In genomic region chr5:54883374-54884194, GRCh38 we compare ENCODE assay signal across 9 cellular contexts.
A peak's percentile ranks its signal among the peaks of the same experiment; 100 is the strongest.
DNase-seq lines count a peak whose midpoint lies in the region; ATAC-seq, FAIRE-seq and TF ChIP-seq lines count a peak whose summit lies in the region.
"Had no signal": no experiment of that assay in that cellular context is flagged by ENCODE, and none has a peak within 500 bp of the region (broad histone marks: within the 10 kb centered on the region; RNA-seq: fewer than 3 reads in every experiment).

No MANE protein-coding gene starts in this region.

- no peak for FAIRE-seq in HepG2 (lab: Jason Lieb, UNC)

- peak overlapping the region; percentile 79 for H3K4me3 Mint-ChIP-seq in chondrocyte (ENCODE audit: unreplicated experiment)

- POLR2A ChIA-PET in HepG2 (lab: Yijun Ruan, JAX) (no interaction called here), OCI-LY7 (lab: Charles Lee) (no interaction called here)

- H4K20me1 ChIP-seq in HepG2 (ENCODE audit: insufficient read depth, low read length) (no peaks in the 10 kb centered on the region), OCI-LY7 (ENCODE audit: insufficient read depth, low read length) (no peaks in the 10 kb centered on the region)

- H3K27ac ChIP-seq in HepG2 (ENCODE audit: extremely low read length, insufficient read depth, low read length): no peak overlapping the region
- H3K27ac ChIP-seq in stomach smooth muscle (ENCODE audit: low read length): no peak overlapping the region
- no peak overlapping the region for H3K27ac ChIP-seq in OCI-LY7 (ENCODE audit: low read depth, low read length, poor library complexity, severe bottlenecking)

- no peak overlapping the region; a peak in 1 of 6 replicates for H3K4me3 ChIP-seq in HepG2 (replicated peaks in 1 of 3; ENCODE audit: insufficient read depth in 1 of 3, low read depth in 2 of 3, low read length in 3 of 3)
- H3K4me3 ChIP-seq in stomach smooth muscle (ENCODE audit: low read length in 2 of 2): peak overlapping the region; percentile 53 to 75
- H3K4me3 ChIP-seq in OCI-LY7 (ENCODE audit: low read depth, low read length, poor library complexity, severe bottlenecking): no peak overlapping the region

- H3K4me1 Mint-ChIP-seq in chondrocyte (ENCODE audit: low read depth): peaks cover 23% of the 10 kb centered on the region

- CTCF ChIA-PET in HepG2 (lab: Yijun Ruan, JAX; ENCODE audit: low intra/inter-chr PET ratio, low total read pairs): no interaction called here
- CTCF ChIA-PET in OCI-LY7 (lab: Charles Lee; ENCODE audit: unreplicated experiment): no interaction called here

- H3K9me2 ChIP-seq in OCI-LY7 (ENCODE audit: insufficient read depth, low read length): no peaks in the 10 kb centered on the region

- peak overlapping the region; percentile 34 for H3K27ac Mint-ChIP-seq in chondrocyte (ENCODE audit: unreplicated experiment)

- no peaks in the 10 kb centered on the region for H3K36me3 Mint-ChIP-seq in chondrocyte (ENCODE audit: low read depth)

- peak; percentile 46; the same call in 2 of the 3 replicates for ATAC-seq in HepG2
- no peak for ATAC-seq in HG03108 (IDR thresholded peaks at IDR 0.05; ENCODE audit: unreplicated experiment)
- ATAC-seq in HG03457 (IDR thresholded peaks at IDR 0.05; ENCODE audit: unreplicated experiment): no peak

- no peak overlapping the region for H3K9ac ChIP-seq in HepG2 (ENCODE audit: insufficient read depth, low read depth, low read length)
- H3K9ac ChIP-seq in stomach smooth muscle (ENCODE audit: low read length in 2 of 2): peak overlapping the region; percentile 46 to 69

- WGBS in HepG2 (ENCODE audit: low lambda C conversion rate): 40% methylated on average over 39 of the region's 75 CpGs

- H3K4me1 ChIP-seq in HepG2 (ENCODE audit: insufficient read depth, low read length) (no peaks in the 10 kb centered on the region), stomach smooth muscle (ENCODE audit: control insufficient read depth, insufficient read depth, low read length) (peaks cover 5% of the 10 kb centered on the region), OCI-LY7 (ENCODE audit: insufficient read depth, low read length, poor library complexity, severe bottlenecking) (no peaks in the 10 kb centered on the region)

- BruUV-seq in HepG2 (replicated peaks; lab: Mats Ljungman, UMichigan) (no TSS peak), OCI-LY7 (replicated peaks; lab: Mats Ljungman, UMichigan) (no TSS peak)

- peak; percentile 23 for DNase-seq in activated T-cell treated with anti-CD3 and anti-CD28 coated beads, Interleukin-2, amount 50 U/mL, for 1 hour
- no peak for DNase-seq in activated T-cell treated with anti-CD3 and anti-CD28 coated beads for 4 hours
- peak; percentile 81 for DNase-seq in chondrocyte (ENCODE audit: low spot score)
- DNase-seq in HepG2 (ENCODE audit: low spot score): no peak
- no peak for DNase-seq in OCI-LY7 (ENCODE audit: low spot score)
- DNase-seq: DND-41 had no signal

- H3K27me3 Mint-ChIP-seq in chondrocyte (ENCODE audit: low read depth): peaks cover 3% of the 10 kb centered on the region

- intact Hi-C loops in HepG2 (cut with micrococcal nuclease; ENCODE audit: unreplicated experiment): no loop called here
- intact Hi-C loops in OCI-LY7 (cut with micrococcal nuclease; ENCODE audit: unreplicated experiment): no loop called here

- TF ChIP-seq EP300 in HepG2 (IDR thresholded peaks at IDR 0.05; ENCODE audit: low read depth in 2 of 2, low read length in 2 of 2) (no peak), HepG2 (CRISPR knock-in tag; IDR thresholded peaks at IDR 0.05; ENCODE audit: borderline replicate concordance) (no peak)

- H2AFZ ChIP-seq in HepG2 (ENCODE audit: low read length) (no peak overlapping the region), OCI-LY7 (ENCODE audit: low read length) (no peak overlapping the region)

- peaks cover 1 to 37% of the 10 kb centered on the region in 2 experiments for H3K27me3 ChIP-seq in HepG2 (ENCODE audit: control insufficient read depth in 1 of 2, insufficient read depth in 2 of 2, low read length in 2 of 2)
- peaks cover 0 to 2% of the 10 kb centered on the region in 2 donors for H3K27me3 ChIP-seq in stomach smooth muscle (ENCODE audit: control insufficient read depth in 1 of 2, insufficient read depth in 2 of 2, low read length in 2 of 2)

- peak overlapping the region; percentile 45; the same call in 1 of the 2 replicates for H3K4me2 ChIP-seq in HepG2 (ENCODE audit: low read depth, low read length)
- no peak overlapping the region for H3K4me2 ChIP-seq in OCI-LY7 (ENCODE audit: low read length)

- in situ Hi-C loops in HepG2 (cut with HindIII; ENCODE audit: extremely low pct_ligation_motif_present, low pct_unique_long_range_greater_than_20kb): no loop called here

- no peaks in the 10 kb centered on the region for H3K9me3 ChIP-seq in HepG2 (ENCODE audit: low read length)
- no peaks in the 10 kb centered on the region for H3K9me3 ChIP-seq in stomach smooth muscle (ENCODE audit: control insufficient read depth in 2 of 2, low read length in 2 of 2)
- H3K9me3 ChIP-seq in OCI-LY7 (ENCODE audit: low read length): no peaks in the 10 kb centered on the region

- TF ChIP-seq CTCF in chondrocyte (IDR thresholded peaks at IDR 0.05) (no peak), HepG2 (CRISPR knock-in tag; IDR thresholded peaks at IDR 0.05) (no peak), OCI-LY7 (conservative IDR thresholded peaks at IDR 0.05; ENCODE audit: low read length) (no peak)

- H3K79me2 ChIP-seq in HepG2 (ENCODE audit: insufficient read depth, low read length): no peaks in the 10 kb centered on the region
- H3K79me2 ChIP-seq in OCI-LY7 (ENCODE audit: insufficient read depth, low read depth, low read length): no peaks in the 10 kb centered on the region

- no peaks in the 10 kb centered on the region for H3K36me3 ChIP-seq in HepG2 (replicated peaks in 1 of 2; ENCODE audit: control insufficient read depth in 1 of 2, insufficient read depth in 2 of 2, low read length in 2 of 2)
- no peaks in the 10 kb centered on the region for H3K36me3 ChIP-seq in stomach smooth muscle (ENCODE audit: control insufficient read depth in 2 of 2, insufficient read depth in 2 of 2, low read length in 2 of 2)
- no peaks in the 10 kb centered on the region for H3K36me3 ChIP-seq in OCI-LY7 (ENCODE audit: insufficient read depth, low read length)

- no peaks in the 10 kb centered on the region for H3K9me3 Mint-ChIP-seq in chondrocyte (ENCODE audit: low read depth)

- TF ChIP-seq POLR2A in HepG2 (IDR thresholded peaks at IDR 0.05; ENCODE audit: insufficient read depth in 1 of 2, low read depth in 2 of 2, low read length in 2 of 2): no peak

- no peak for TF ChIP-seq RAD21 in HepG2 (CRISPR knock-in tag; IDR thresholded peaks at IDR 0.05)

TF ChIP-seq in HepG2, 621 proteins besides CTCF, POLR2A, EP300 and RAD21 (continues in another document):
- TF ChIP-seq ZSCAN31 (CRISPR knock-in tag; IDR thresholded peaks at IDR 0.05; ENCODE audit: low read depth): no peak
- TF ChIP-seq HCFC1 (IDR thresholded peaks at IDR 0.05; ENCODE audit: low read depth, low read length): no peak
- TF ChIP-seq BCL3 (CRISPR knock-in tag; IDR thresholded peaks at IDR 0.05): no peak
- no peak for TF ChIP-seq SRY (CRISPR knock-in tag; IDR thresholded peaks at IDR 0.05)
- TF ChIP-seq MLXIP (CRISPR knock-in tag; IDR thresholded peaks at IDR 0.05; ENCODE audit: borderline replicate concordance): no peak
- no peak for TF ChIP-seq TOE1 (CRISPR knock-in tag; IDR thresholded peaks at IDR 0.05)
- no peak for TF ChIP-seq KMT2A (CRISPR knock-in tag; IDR thresholded peaks at IDR 0.05)
- no peak for TF ChIP-seq RXRA (CRISPR knock-in tag; IDR thresholded peaks at IDR 0.05)
- no peak for TF ChIP-seq ZNF550 (CRISPR knock-in tag; IDR thresholded peaks at IDR 0.05; ENCODE audit: borderline replicate concordance)
- TF ChIP-seq GATAD2A (CRISPR knock-in tag; IDR thresholded peaks at IDR 0.05): no peak
- TF ChIP-seq JUN (CRISPR knock-in tag; IDR thresholded peaks at IDR 0.05): no peak
- no peak for TF ChIP-seq MXD1 (CRISPR knock-in tag; IDR thresholded peaks at IDR 0.05)
- TF ChIP-seq ZNF780A (CRISPR knock-in tag; IDR thresholded peaks at IDR 0.05): no peak
- TF ChIP-seq MTF2 (CRISPR knock-in tag; IDR thresholded peaks at IDR 0.05; ENCODE audit: borderline replicate concordance): no peak
- no peak for TF ChIP-seq TAF15 (IDR thresholded peaks at IDR 0.05; ENCODE audit: low read depth, low read length, poor library complexity, severe bottlenecking)

Comparison
In these comparisons a context has a peak if more than half of its experiments do, and no peak if none do; other contexts are left out.
1. DNase-seq: peak in activated T-cell treated with anti-CD3 and anti-CD28 coated beads, Interleukin-2, amount 50 U/mL, for 1 hour (single experiment) and chondrocyte (single experiment); none in activated T-cell treated with anti-CD3 and anti-CD28 coated beads for 4 hours (single experiment), HepG2 (single experiment) and OCI-LY7 (single experiment).
2. H3K4me3 ChIP-seq: peak in stomach smooth muscle (2 of 2); none in HepG2 (0 of 3) and OCI-LY7 (single experiment).